In the genomic region with DNA sequence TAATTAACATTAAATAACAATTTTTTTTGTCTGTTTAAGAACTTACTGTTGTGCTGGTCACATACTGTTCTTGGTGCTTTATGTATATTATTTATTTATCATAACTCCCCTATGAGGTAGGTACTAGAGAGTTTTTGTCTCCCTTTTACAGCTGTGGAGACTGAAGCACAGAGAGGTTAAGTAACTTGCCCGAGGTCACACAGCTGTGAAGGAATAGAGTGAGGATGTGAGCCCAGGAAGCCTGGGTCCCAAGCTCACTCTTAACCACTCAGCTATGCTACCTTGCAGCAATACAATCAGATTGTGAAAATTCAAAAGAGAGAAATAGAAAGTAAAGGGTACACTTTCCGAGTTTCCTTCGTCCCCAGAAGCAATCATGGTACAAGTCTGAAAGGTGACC, we compare ENCODE assay signal across 18 cellular contexts. TPM values are rescaled to one million over a fixed set of nuclear protein-coding genes. Genes with fewer than 3 reads are reported as not detected.
"Had no signal": no experiment of that assay in that cellular context is flagged by ENCODE, and none has a peak within 500 bp of the region (broad histone marks: within the 10 kb centered on the region; RNA-seq: fewer than 3 reads in every experiment).

No MANE protein-coding gene starts in this region.

- H3K4me1 ChIP-seq: parathyroid adenoma had no signal

- DNase-seq: cortex of kidney; effector memory CD8-positive, alpha-beta T cell; erythroblast; mucosa of descending colon; naive B cell; right cardiac atrium; spleen; stimulated activated CD4-positive, alpha-beta T cell treated with anti-CD3 and anti-CD28 coated beads, Interleukin-4, amount 100 ng/mL, for 4 hours; stimulated activated naive CD8-positive, alpha-beta T cell treated with anti-CD3 and anti-CD28 coated beads, Interleukin-15, Interleukin-2, amounts not matched to agents 100 U/mL and 50 U/mL, for 24 hours; substantia nigra; trophoblast cell had no signal

- H3K4me3 ChIP-seq: lung, mucosa of descending colon, prostate gland, skin epidermis, spleen had no signal

- ATAC-seq: effector memory CD8-positive, alpha-beta T cell; mucosa of descending colon; natural killer cell treated with Interleukin-12 subunit alpha and Interleukin-12 subunit beta and Interleukin-15 and Interleukin-18, amount 100 ng/mL, for 72 hours; right cardiac atrium; stimulated activated memory B cell treated with anti-CD40 and anti-IgM and Interleukin-4, amounts not matched to agents 10 μg/mL and 1 μg/mL and 100 μg/mL, for 72 hours; stimulated activated naive CD8-positive, alpha-beta T cell treated with anti-CD3 and anti-CD28 coated beads, Interleukin-15, Interleukin-2, amounts not matched to agents 100 U/mL and 50 U/mL, for 24 hours had no signal

- H3K27ac ChIP-seq: neutrophil, parathyroid adenoma, prostate gland, skin epidermis had no signal

- H3K36me3 ChIP-seq: neutrophil, prostate gland had no signal

- H3K27me3 ChIP-seq: neutrophil, spleen had no signal

- H3K9me3 ChIP-seq: mucosa of descending colon, neutrophil, prostate gland, spleen had no signal

RNA-seq across cellular contexts. Expression of a gene that starts 57.9 kb away (rescaled TPM):
- total RNA-seq: natural killer cell treated with Interleukin-12 subunit alpha and Interleukin-12 subunit beta and Interleukin-15 and Interleukin-18, amount 100 ng/mL, for 72 hours had no signal
